1 cellular context compared by ENCODE assay signal in the genomic region with DNA sequence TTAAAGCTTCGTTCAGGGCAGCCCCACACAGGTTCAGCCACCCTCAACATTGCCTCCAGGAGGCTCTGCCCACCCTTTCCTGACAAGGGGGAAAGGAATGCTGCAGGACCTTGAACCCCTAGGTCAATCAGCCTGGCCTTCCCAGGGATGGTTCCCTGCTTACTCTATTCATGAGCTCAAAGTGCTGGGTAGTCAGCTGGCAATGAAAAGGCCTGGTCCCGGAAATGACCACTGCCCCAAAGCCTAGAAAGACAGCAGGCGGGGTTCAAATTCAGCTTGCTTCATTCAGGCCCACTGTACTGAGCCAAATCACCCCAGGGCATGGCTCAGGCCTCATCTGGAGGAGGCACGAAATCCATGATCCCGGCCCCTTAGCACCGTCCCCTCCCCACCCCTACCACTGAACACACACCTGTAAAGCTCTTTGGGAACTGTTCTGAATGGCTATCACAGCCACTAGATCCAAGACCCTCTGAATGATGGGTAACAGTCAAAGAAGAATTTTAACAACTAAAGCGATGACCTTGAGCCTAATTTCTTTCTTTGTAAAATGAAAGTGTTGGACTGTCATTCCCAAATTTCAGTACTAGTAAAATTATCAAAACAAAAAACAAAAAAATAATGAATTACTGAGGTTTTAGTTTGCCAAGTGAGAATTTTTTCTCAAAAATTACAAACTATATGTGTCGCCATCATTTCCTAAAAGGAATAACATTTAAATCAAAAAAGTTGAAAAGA.
TF ChIP-seq lines count a peak whose summit lies in the region.

No MANE protein-coding gene starts in this region.

TF ChIP-seq in HepG2, 621 proteins besides CTCF, POLR2A, EP300 and RAD21 (continues in another document):
- TF ChIP-seq SRY (CRISPR knock-in tag; IDR thresholded peaks at IDR 0.05) (no peak; the same call in 1 of the 2 replicates), MAZ (IDR thresholded peaks at IDR 0.05; ENCODE audit: borderline replicate concordance, low read depth, low read length) (peak; percentile 57; the same call in 1 of the 2 replicates), MAZ (CRISPR knock-in tag; IDR thresholded peaks at IDR 0.05; ENCODE audit: low read depth) (peak; percentile 64), ONECUT2 (CRISPR knock-in tag; IDR thresholded peaks at IDR 0.05) (no peak), SMAD3 (CRISPR knock-in tag; IDR thresholded peaks at IDR 0.05) (peak; percentile 60; the same call in 1 of the 2 replicates), ELF4 (CRISPR knock-in tag; IDR thresholded peaks at IDR 0.05; ENCODE audit: borderline replicate concordance) (no peak; the same call in 1 of the 2 replicates), ZNF891 (CRISPR knock-in tag; IDR thresholded peaks at IDR 0.05) (peak; percentile 65; the same call in 1 of the 2 replicates), ZNF530 (CRISPR knock-in tag; IDR thresholded peaks at IDR 0.05; ENCODE audit: low read depth) (no peak), ZFP41 (CRISPR knock-in tag; IDR thresholded peaks at IDR 0.05; ENCODE audit: borderline replicate concordance) (no peak), ZSCAN29 (CRISPR knock-in tag; conservative IDR thresholded peaks at IDR 0.05) (0 out of 2 replicates have a peak, but pooled peaks have one; percentile 19), NCOA2 (CRISPR knock-in tag; IDR thresholded peaks at IDR 0.05) (peak; percentile 83), EED (CRISPR knock-in tag; IDR thresholded peaks at IDR 0.05) (no peak), ISL2 (CRISPR knock-in tag; IDR thresholded peaks at IDR 0.05) (peak; percentile 59; the same call in 1 of the 2 replicates), DNMT3B (CRISPR knock-in tag; conservative IDR thresholded peaks at IDR 0.05) (no peak), MZF1 (CRISPR knock-in tag; IDR thresholded peaks at IDR 0.05; ENCODE audit: borderline replicate concordance) (no peak), IKZF1 (IDR thresholded peaks at IDR 0.05) (no peak), RARA (CRISPR knock-in tag; IDR thresholded peaks at IDR 0.05) (peak; percentile 93), NPAS2 (CRISPR knock-in tag; IDR thresholded peaks at IDR 0.05; ENCODE audit: borderline replicate concordance) (no peak), ZNF75D (CRISPR knock-in tag; IDR thresholded peaks at IDR 0.05; ENCODE audit: borderline replicate concordance) (no peak), ZC3H13 (CRISPR knock-in tag; IDR thresholded peaks at IDR 0.05) (no peak), MYC (CRISPR knock-in tag; IDR thresholded peaks at IDR 0.05; ENCODE audit: borderline replicate concordance) (peak; percentile 49; the same call in 1 of the 2 replicates), ZNF790 (CRISPR knock-in tag; IDR thresholded peaks at IDR 0.05; ENCODE audit: borderline replicate concordance) (no peak), ATF7 (IDR thresholded peaks at IDR 0.05) (no peak), ATF7 (CRISPR knock-in tag; IDR thresholded peaks at IDR 0.05) (peak; percentile 66; the same call in 1 of the 2 replicates), U2AF2 (IDR thresholded peaks at IDR 0.05; ENCODE audit: low read depth, low read length) (no peak), CEBPG (CRISPR knock-in tag; IDR thresholded peaks at IDR 0.05) (peak; percentile 51; the same call in 1 of the 2 replicates), GTF3A (CRISPR knock-in tag; conservative IDR thresholded peaks at IDR 0.05) (no peak), ZNF329 (CRISPR knock-in tag; IDR thresholded peaks at IDR 0.05; ENCODE audit: low read depth) (no peak), XBP1 (CRISPR knock-in tag; IDR thresholded peaks at IDR 0.05) (no peak), SMARCE1 (IDR thresholded peaks at IDR 0.05; ENCODE audit: borderline replicate concordance) (no peak), RXRA (CRISPR knock-in tag; IDR thresholded peaks at IDR 0.05) (peak; percentile 89), ZMYM3 (CRISPR knock-in tag; IDR thresholded peaks at IDR 0.05) (peak; percentile 46; the same call in 1 of the 2 replicates), POGZ (CRISPR knock-in tag; IDR thresholded peaks at IDR 0.05) (peak; percentile 80), ZEB1 (IDR thresholded peaks at IDR 0.05; ENCODE audit: insufficient replicate concordance, low read depth) (peak; percentile 77), ZNF24 (IDR thresholded peaks at IDR 0.05) (0 out of 2 replicates have a peak, but pooled peaks have one; percentile 23), NFKB2 (CRISPR knock-in tag; IDR thresholded peaks at IDR 0.05; ENCODE audit: borderline replicate concordance) (no peak), ZFP37 (CRISPR knock-in tag; IDR thresholded peaks at IDR 0.05; ENCODE audit: borderline replicate concordance) (no peak), ZFP62 (CRISPR knock-in tag; IDR thresholded peaks at IDR 0.05) (no peak), MXI1 (IDR thresholded peaks at IDR 0.05; ENCODE audit: borderline replicate concordance, low read depth, low read length) (no peak; the same call in 2 of the 3 replicates), ZNF263 (CRISPR knock-in tag; IDR thresholded peaks at IDR 0.05) (no peak), ZNF552 (CRISPR knock-in tag; IDR thresholded peaks at IDR 0.05; ENCODE audit: borderline replicate concordance) (no peak), JUNB (CRISPR knock-in tag; IDR thresholded peaks at IDR 0.05; ENCODE audit: borderline replicate concordance) (no peak), ZNF282 (IDR thresholded peaks at IDR 0.05; ENCODE audit: partially characterized antibody) (no peak), MEF2D (CRISPR knock-in tag; IDR thresholded peaks at IDR 0.05) (peak; percentile 77; the same call in 1 of the 2 replicates), ZNF383 (CRISPR knock-in tag; IDR thresholded peaks at IDR 0.05; ENCODE audit: borderline replicate concordance) (no peak), ETV5 (CRISPR knock-in tag; IDR thresholded peaks at IDR 0.05; ENCODE audit: borderline replicate concordance) (peak; percentile 92), ZNF121 (CRISPR knock-in tag; IDR thresholded peaks at IDR 0.05) (peak; percentile 25; the same call in 1 of the 2 replicates), MEIS1 (CRISPR knock-in tag; IDR thresholded peaks at IDR 0.05; ENCODE audit: borderline replicate concordance) (0 out of 2 replicates have a peak, but pooled peaks have one; percentile 20), RELA (CRISPR knock-in tag; IDR thresholded peaks at IDR 0.05) (no peak)
- TF ChIP-seq, protein P1, sequence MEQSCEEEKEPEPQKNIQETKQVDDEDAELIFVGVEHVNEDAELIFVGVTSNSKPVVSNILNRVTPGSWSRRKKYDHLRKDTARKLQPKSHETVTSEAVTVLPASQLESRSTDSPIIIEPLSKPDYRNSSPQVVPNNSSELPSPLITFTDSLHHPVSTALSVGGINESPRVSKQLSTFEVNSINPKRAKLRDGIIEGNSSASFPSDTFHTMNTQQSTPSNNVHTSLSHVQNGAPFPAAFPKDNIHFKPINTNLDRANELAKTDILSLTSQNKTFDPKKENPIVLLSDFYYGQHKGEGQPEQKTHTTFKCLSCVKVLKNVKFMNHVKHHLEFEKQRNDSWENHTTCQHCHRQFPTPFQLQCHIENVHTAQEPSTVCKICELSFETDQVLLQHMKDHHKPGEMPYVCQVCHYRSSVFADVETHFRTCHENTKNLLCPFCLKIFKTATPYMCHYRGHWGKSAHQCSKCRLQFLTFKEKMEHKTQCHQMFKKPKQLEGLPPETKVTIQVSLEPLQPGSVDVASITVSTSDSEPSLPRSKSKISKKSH (CRISPR knock-in tag; IDR thresholded peaks at IDR 0.05; ENCODE audit: borderline replicate concordance) = no peak
- TF ChIP-seq, protein P2, sequence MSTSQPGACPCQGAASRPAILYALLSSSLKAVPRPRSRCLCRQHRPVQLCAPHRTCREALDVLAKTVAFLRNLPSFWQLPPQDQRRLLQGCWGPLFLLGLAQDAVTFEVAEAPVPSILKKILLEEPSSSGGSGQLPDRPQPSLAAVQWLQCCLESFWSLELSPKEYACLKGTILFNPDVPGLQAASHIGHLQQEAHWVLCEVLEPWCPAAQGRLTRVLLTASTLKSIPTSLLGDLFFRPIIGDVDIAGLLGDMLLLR (CRISPR knock-in tag; IDR thresholded peaks at IDR 0.05) = no peak
- TF ChIP-seq, protein P3, sequence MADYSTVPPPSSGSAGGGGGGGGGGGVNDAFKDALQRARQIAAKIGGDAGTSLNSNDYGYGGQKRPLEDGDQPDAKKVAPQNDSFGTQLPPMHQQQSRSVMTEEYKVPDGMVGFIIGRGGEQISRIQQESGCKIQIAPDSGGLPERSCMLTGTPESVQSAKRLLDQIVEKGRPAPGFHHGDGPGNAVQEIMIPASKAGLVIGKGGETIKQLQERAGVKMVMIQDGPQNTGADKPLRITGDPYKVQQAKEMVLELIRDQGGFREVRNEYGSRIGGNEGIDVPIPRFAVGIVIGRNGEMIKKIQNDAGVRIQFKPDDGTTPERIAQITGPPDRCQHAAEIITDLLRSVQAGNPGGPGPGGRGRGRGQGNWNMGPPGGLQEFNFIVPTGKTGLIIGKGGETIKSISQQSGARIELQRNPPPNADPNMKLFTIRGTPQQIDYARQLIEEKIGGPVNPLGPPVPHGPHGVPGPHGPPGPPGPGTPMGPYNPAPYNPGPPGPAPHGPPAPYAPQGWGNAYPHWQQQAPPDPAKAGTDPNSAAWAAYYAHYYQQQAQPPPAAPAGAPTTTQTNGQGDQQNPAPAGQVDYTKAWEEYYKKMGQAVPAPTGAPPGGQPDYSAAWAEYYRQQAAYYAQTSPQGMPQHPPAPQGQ (CRISPR knock-in tag; IDR thresholded peaks at IDR 0.05; ENCODE audit: borderline replicate concordance) = no peak
- TF ChIP-seq, protein P4, sequence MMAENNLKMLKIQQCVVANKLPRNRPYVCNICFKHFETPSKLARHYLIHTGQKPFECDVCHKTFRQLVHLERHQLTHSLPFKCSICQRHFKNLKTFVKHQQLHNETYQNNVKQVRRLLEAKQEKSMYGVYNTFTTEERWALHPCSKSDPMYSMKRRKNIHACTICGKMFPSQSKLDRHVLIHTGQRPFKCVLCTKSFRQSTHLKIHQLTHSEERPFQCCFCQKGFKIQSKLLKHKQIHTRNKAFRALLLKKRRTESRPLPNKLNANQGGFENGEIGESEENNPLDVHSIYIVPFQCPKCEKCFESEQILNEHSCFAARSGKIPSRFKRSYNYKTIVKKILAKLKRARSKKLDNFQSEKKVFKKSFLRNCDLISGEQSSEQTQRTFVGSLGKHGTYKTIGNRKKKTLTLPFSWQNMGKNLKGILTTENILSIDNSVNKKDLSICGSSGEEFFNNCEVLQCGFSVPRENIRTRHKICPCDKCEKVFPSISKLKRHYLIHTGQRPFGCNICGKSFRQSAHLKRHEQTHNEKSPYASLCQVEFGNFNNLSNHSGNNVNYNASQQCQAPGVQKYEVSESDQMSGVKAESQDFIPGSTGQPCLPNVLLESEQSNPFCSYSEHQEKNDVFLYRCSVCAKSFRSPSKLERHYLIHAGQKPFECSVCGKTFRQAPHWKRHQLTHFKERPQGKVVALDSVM (CRISPR knock-in tag; IDR thresholded peaks at IDR 0.05) = peak; percentile 80
- TF ChIP-seq, protein P5, sequence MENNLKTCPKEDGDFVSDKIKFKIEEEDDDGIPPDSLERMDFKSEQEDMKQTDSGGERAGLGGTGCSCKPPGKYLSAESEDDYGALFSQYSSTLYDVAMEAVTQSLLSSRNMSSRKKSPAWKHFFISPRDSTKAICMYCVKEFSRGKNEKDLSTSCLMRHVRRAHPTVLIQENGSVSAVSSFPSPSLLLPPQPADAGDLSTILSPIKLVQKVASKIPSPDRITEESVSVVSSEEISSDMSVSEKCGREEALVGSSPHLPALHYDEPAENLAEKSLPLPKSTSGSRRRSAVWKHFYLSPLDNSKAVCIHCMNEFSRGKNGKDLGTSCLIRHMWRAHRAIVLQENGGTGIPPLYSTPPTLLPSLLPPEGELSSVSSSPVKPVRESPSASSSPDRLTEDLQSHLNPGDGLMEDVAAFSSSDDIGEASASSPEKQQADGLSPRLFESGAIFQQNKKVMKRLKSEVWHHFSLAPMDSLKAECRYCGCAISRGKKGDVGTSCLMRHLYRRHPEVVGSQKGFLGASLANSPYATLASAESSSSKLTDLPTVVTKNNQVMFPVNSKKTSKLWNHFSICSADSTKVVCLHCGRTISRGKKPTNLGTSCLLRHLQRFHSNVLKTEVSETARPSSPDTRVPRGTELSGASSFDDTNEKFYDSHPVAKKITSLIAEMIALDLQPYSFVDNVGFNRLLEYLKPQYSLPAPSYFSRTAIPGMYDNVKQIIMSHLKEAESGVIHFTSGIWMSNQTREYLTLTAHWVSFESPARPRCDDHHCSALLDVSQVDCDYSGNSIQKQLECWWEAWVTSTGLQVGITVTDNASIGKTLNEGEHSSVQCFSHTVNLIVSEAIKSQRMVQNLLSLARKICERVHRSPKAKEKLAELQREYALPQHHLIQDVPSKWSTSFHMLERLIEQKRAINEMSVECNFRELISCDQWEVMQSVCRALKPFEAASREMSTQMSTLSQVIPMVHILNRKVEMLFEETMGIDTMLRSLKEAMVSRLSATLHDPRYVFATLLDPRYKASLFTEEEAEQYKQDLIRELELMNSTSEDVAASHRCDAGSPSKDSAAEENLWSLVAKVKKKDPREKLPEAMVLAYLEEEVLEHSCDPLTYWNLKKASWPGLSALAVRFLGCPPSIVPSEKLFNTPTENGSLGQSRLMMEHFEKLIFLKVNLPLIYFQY (CRISPR knock-in tag; IDR thresholded peaks at IDR 0.05; ENCODE audit: borderline replicate concordance) = peak; percentile 82; the same call in 1 of the 2 replicates
- TF ChIP-seq, protein P6, sequence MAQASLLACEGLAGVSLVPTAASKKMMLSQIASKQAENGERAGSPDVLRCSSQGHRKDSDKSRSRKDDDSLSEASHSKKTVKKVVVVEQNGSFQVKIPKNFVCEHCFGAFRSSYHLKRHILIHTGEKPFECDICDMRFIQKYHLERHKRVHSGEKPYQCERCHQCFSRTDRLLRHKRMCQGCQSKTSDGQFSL (CRISPR knock-in tag; IDR thresholded peaks at IDR 0.05) = no peak
- TF ChIP-seq, protein P7, sequence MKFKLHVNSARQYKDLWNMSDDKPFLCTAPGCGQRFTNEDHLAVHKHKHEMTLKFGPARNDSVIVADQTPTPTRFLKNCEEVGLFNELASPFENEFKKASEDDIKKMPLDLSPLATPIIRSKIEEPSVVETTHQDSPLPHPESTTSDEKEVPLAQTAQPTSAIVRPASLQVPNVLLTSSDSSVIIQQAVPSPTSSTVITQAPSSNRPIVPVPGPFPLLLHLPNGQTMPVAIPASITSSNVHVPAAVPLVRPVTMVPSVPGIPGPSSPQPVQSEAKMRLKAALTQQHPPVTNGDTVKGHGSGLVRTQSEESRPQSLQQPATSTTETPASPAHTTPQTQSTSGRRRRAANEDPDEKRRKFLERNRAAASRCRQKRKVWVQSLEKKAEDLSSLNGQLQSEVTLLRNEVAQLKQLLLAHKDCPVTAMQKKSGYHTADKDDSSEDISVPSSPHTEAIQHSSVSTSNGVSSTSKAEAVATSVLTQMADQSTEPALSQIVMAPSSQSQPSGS (CRISPR knock-in tag; IDR thresholded peaks at IDR 0.05) = peak; percentile 51; the same call in 1 of the 2 replicates
